In the genomic region with DNA sequence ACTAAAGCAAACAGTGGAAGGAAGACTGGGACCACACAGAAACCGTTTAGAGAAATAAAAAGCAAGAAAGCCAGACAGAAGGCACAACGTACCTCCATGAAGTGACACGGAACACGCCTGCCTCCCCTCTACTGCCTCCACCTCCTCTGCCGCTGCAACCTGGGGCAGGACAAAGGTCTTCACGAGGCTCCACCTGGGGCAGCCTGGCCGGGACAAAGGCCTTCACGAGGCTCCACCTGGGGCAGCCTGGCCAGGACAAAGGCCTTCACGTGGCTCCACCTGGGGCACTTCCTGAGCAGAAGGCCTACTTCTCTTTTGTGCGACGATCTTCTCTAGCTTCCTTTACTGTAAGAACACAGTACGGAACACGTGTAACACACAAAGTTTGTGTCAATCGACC, we compare ENCODE assay signal across 28 cellular contexts. TPM values are rescaled to one million over a fixed set of nuclear protein-coding genes. Genes with fewer than 3 reads are reported as not detected.
DNase-seq lines count a peak whose midpoint lies in the region; ATAC-seq and TF ChIP-seq lines count a peak whose summit lies in the region.
"Had no signal": no experiment of that assay in that cellular context is flagged by ENCODE, and none has a peak within 500 bp of the region (broad histone marks: within the 10 kb centered on the region; RNA-seq: fewer than 3 reads in every experiment).

No MANE protein-coding gene starts in this region.

- H3K4me3 Mint-ChIP-seq in activated naive CD4-positive, alpha-beta T cell treated with anti-CD3 and anti-CD28 coated beads for 36 hours: no peak overlapping the region
- no peak overlapping the region for H3K4me3 Mint-ChIP-seq in activated T-helper 2 cell treated with anti-CD3 and anti-CD28 coated beads, Interferon-gamma antibody, Interleukin-2, Interleukin-4, amounts not matched to agents 10 μg/mL and 5 μg/mL and 100 μg/mL, durations not matched to agents 14 hours and 24 hours and 36 hours (ENCODE audit: low read depth)
- no peak overlapping the region for H3K4me3 Mint-ChIP-seq in progenitor cell of endocrine pancreas (ENCODE audit: low read depth)
- H3K4me3 Mint-ChIP-seq: activated CD4-positive, alpha-beta memory T cell treated with anti-CD3 and anti-CD28 coated beads for 36 hours; nephron had no signal

- no peaks in the 10 kb centered on the region for H3K9me3 Mint-ChIP-seq in activated naive CD4-positive, alpha-beta T cell treated with anti-CD3 and anti-CD28 coated beads for 36 hours
- H3K9me3 Mint-ChIP-seq in activated T-helper 2 cell treated with anti-CD3 and anti-CD28 coated beads, Interferon-gamma antibody, Interleukin-2, Interleukin-4, amounts not matched to agents 10 μg/mL and 5 μg/mL and 100 μg/mL, durations not matched to agents 14 hours and 24 hours and 36 hours: no peaks in the 10 kb centered on the region
- H3K9me3 Mint-ChIP-seq in progenitor cell of endocrine pancreas (ENCODE audit: low read depth): no peaks in the 10 kb centered on the region
- H3K9me3 Mint-ChIP-seq: activated CD4-positive, alpha-beta memory T cell treated with anti-CD3 and anti-CD28 coated beads for 36 hours; nephron had no signal

- peaks cover 15% of the 10 kb centered on the region for H3K36me3 Mint-ChIP-seq in activated naive CD4-positive, alpha-beta T cell treated with anti-CD3 and anti-CD28 coated beads for 36 hours (ENCODE audit: low read depth)
- peaks cover 39% of the 10 kb centered on the region for H3K36me3 Mint-ChIP-seq in activated T-helper 2 cell treated with anti-CD3 and anti-CD28 coated beads, Interferon-gamma antibody, Interleukin-2, Interleukin-4, amounts not matched to agents 10 μg/mL and 5 μg/mL and 100 μg/mL, durations not matched to agents 14 hours and 24 hours and 36 hours (ENCODE audit: low read depth)
- peaks cover 9% of the 10 kb centered on the region for H3K36me3 Mint-ChIP-seq in progenitor cell of endocrine pancreas (ENCODE audit: insufficient read depth)

- peak overlapping the region; percentile 12 for H3K4me3 ChIP-seq in Loucy (ENCODE audit: low read length, poor library complexity, severe bottlenecking)
- H3K4me3 ChIP-seq: breast epithelium, lower lobe of right lung, ovary, right atrium auricular region had no signal

- in situ Hi-C loops in GM13977 (cut with MboI; ENCODE audit: low pct_unique_long_range_greater_than_20kb, low sequenced_read_pairs, unreplicated experiment): no loop called here

- H4K20me1 ChIP-seq in Loucy (ENCODE audit: insufficient read depth, low read length, poor library complexity, severe bottlenecking): peaks cover 4% of the 10 kb centered on the region

- H3K9ac ChIP-seq in Loucy (ENCODE audit: low read depth, low read length, poor library complexity, severe bottlenecking): peak overlapping the region; percentile 88
- H3K9ac ChIP-seq: SK-N-SH had no signal

- no peak for DNase-seq in activated naive CD4-positive, alpha-beta T cell treated with anti-CD3 and anti-CD28 coated beads for 36 hours
- DNase-seq in activated naive CD4-positive, alpha-beta T cell treated with anti-CD3 and anti-CD28 coated beads, Interleukin-2, amount 50 U/mL, for 16 hours: no peak
- DNase-seq in activated T-helper 2 cell treated with anti-CD3 and anti-CD28 coated beads, Interferon-gamma antibody, Interleukin-2, Interleukin-4, amounts not matched to agents 10 μg/mL and 5 μg/mL and 100 μg/mL, durations not matched to agents 14 hours and 24 hours and 36 hours (ENCODE audit: low spot score): no peak
- DNase-seq in progenitor cell of endocrine pancreas (ENCODE audit: low spot score, unreplicated experiment): no peak
- DNase-seq in GM13977 (ENCODE audit: low spot score): no peak
- DNase-seq in stimulated activated CD4-positive, alpha-beta T cell treated with anti-CD3 and anti-CD28 coated beads, Interleukin-15, amount 100 ng/mL, for 24 hours: no peak
- DNase-seq: activated CD4-positive, alpha-beta memory T cell treated with anti-CD3 and anti-CD28 coated beads for 36 hours; activated gamma-delta T cell; amygdala; BE2C; Caco-2; head of caudate nucleus; Kasumi-1; lower lobe of right lung; NCI-H1436 treated with DMSO at 0.1 percent for 48 hours; NCI-H2107; NCI-H446; NCI-H774; ovary; SK-N-SH had no signal

- TF ChIP-seq CTCF in Loucy (conservative IDR thresholded peaks at IDR 0.05; ENCODE audit: low read length) (no peak), progenitor cell of endocrine pancreas (IDR thresholded peaks at IDR 0.05; ENCODE audit: unreplicated experiment) (no peak), GM13977 (IDR thresholded peaks at IDR 0.05; ENCODE audit: extremely low read depth, insufficient read depth, missing control alignments) (no peak)

- no peak for ATAC-seq in GM18517 (IDR thresholded peaks at IDR 0.05; ENCODE audit: unreplicated experiment)

- intact Hi-C loops in activated naive CD4-positive, alpha-beta T cell treated with anti-CD3 and anti-CD28 coated beads for 36 hours (cut with micrococcal nuclease): no loop called here
- intact Hi-C loops in activated T-helper 2 cell treated with anti-CD3 and anti-CD28 coated beads, Interferon-gamma antibody, Interleukin-2, Interleukin-4, amounts not matched to agents 10 μg/mL and 5 μg/mL and 100 μg/mL, durations not matched to agents 14 hours and 24 hours and 36 hours (cut with micrococcal nuclease): no loop called here

- H3K9me3 ChIP-seq in Loucy (ENCODE audit: insufficient read depth, low read depth, low read length): no peaks in the 10 kb centered on the region
- H3K9me3 ChIP-seq: BE2C, breast epithelium, Caco-2, lower lobe of right lung, ovary, right atrium auricular region, SK-N-SH had no signal

- peaks cover 29% of the 10 kb centered on the region for H3K4me1 Mint-ChIP-seq in activated naive CD4-positive, alpha-beta T cell treated with anti-CD3 and anti-CD28 coated beads for 36 hours (ENCODE audit: low read depth)
- peaks cover 38% of the 10 kb centered on the region for H3K4me1 Mint-ChIP-seq in activated T-helper 2 cell treated with anti-CD3 and anti-CD28 coated beads, Interferon-gamma antibody, Interleukin-2, Interleukin-4, amounts not matched to agents 10 μg/mL and 5 μg/mL and 100 μg/mL, durations not matched to agents 14 hours and 24 hours and 36 hours (ENCODE audit: low read depth)
- H3K4me1 Mint-ChIP-seq in progenitor cell of endocrine pancreas (ENCODE audit: low read depth): peaks cover 3% of the 10 kb centered on the region

- no peaks in the 10 kb centered on the region for H3K27me3 ChIP-seq in Loucy (ENCODE audit: insufficient read depth, low read length, poor library complexity, severe bottlenecking)
- H3K27me3 ChIP-seq: BE2C, breast epithelium, ovary, right atrium auricular region had no signal

- H3K36me3 ChIP-seq in Loucy (ENCODE audit: insufficient read depth, low read length): peaks cover 24% of the 10 kb centered on the region; the same call in 1 of the 2 replicates
- H3K36me3 ChIP-seq: breast epithelium, ovary had no signal

- H3K4me1 ChIP-seq in Loucy (ENCODE audit: insufficient read depth, low read length, poor library complexity, severe bottlenecking): peaks cover 56% of the 10 kb centered on the region
- H3K4me1 ChIP-seq: BE2C, breast epithelium, Caco-2, lower lobe of right lung had no signal

- peak overlapping the region; percentile 88 for H3K4me2 ChIP-seq in Loucy (ENCODE audit: low read depth, low read length, poor library complexity, severe bottlenecking)
- H3K4me2 ChIP-seq: SK-N-SH had no signal

- H3K27ac Mint-ChIP-seq in activated naive CD4-positive, alpha-beta T cell treated with anti-CD3 and anti-CD28 coated beads for 36 hours: peak overlapping the region; percentile 20
- H3K27ac Mint-ChIP-seq in activated T-helper 2 cell treated with anti-CD3 and anti-CD28 coated beads, Interferon-gamma antibody, Interleukin-2, Interleukin-4, amounts not matched to agents 10 μg/mL and 5 μg/mL and 100 μg/mL, durations not matched to agents 14 hours and 24 hours and 36 hours: peak overlapping the region; percentile 82
- H3K27ac Mint-ChIP-seq in progenitor cell of endocrine pancreas: peak overlapping the region; percentile 73
- H3K27ac Mint-ChIP-seq: activated CD4-positive, alpha-beta memory T cell treated with anti-CD3 and anti-CD28 coated beads for 36 hours; nephron had no signal

- H3F3A ChIP-seq in Loucy (ENCODE audit: low read depth): no peaks in the 10 kb centered on the region

- no peaks in the 10 kb centered on the region for H3K9me2 ChIP-seq in Loucy (replicated peaks; ENCODE audit: low read depth, low read length)
- H3K9me2 ChIP-seq: SK-N-SH had no signal

- H3K79me2 ChIP-seq in Loucy (ENCODE audit: insufficient read depth, low read length): peaks cover 89% of the 10 kb centered on the region

- H2AFZ ChIP-seq in Loucy (ENCODE audit: low read length): no peak overlapping the region

- H3K27me3 Mint-ChIP-seq in activated naive CD4-positive, alpha-beta T cell treated with anti-CD3 and anti-CD28 coated beads for 36 hours (ENCODE audit: low read depth): no peaks in the 10 kb centered on the region
- no peaks in the 10 kb centered on the region for H3K27me3 Mint-ChIP-seq in activated T-helper 2 cell treated with anti-CD3 and anti-CD28 coated beads, Interferon-gamma antibody, Interleukin-2, Interleukin-4, amounts not matched to agents 10 μg/mL and 5 μg/mL and 100 μg/mL, durations not matched to agents 14 hours and 24 hours and 36 hours (ENCODE audit: low read depth)
- no peaks in the 10 kb centered on the region for H3K27me3 Mint-ChIP-seq in progenitor cell of endocrine pancreas
- H3K27me3 Mint-ChIP-seq: activated CD4-positive, alpha-beta memory T cell treated with anti-CD3 and anti-CD28 coated beads for 36 hours had no signal

- CTCF ChIA-PET in activated naive CD4-positive, alpha-beta T cell treated with anti-CD3 and anti-CD28 coated beads for 36 hours (lab: Charles Lee): no interaction called here

RNA-seq across cellular contexts. Expression of gene QSOX2, which starts 11.7 kb away (rescaled TPM):
- total RNA-seq in activated naive CD4-positive, alpha-beta T cell treated with anti-CD3 and anti-CD28 coated beads for 36 hours: 10 to 100 TPM; 17.7 to 18.0 TPM
- total RNA-seq in activated T-helper 2 cell treated with anti-CD3 and anti-CD28 coated beads, Interferon-gamma antibody, Interleukin-2, Interleukin-4, amounts not matched to agents 10 μg/mL and 5 μg/mL and 100 μg/mL, durations not matched to agents 14 hours and 24 hours and 36 hours: 24.9 and 25.4 TPM in 2 replicates
- total RNA-seq in progenitor cell of endocrine pancreas: 24.0 and 24.1 TPM in 2 replicates

RNA-seq across cellular contexts. Expression of gene LHX3, which starts 28.9 kb away (rescaled TPM):
- not detected for total RNA-seq in activated naive CD4-positive, alpha-beta T cell treated with anti-CD3 and anti-CD28 coated beads for 36 hours
- not detected in 2 replicates for total RNA-seq in activated T-helper 2 cell treated with anti-CD3 and anti-CD28 coated beads, Interferon-gamma antibody, Interleukin-2, Interleukin-4, amounts not matched to agents 10 μg/mL and 5 μg/mL and 100 μg/mL, durations not matched to agents 14 hours and 24 hours and 36 hours
- not detected in 2 replicates for total RNA-seq in progenitor cell of endocrine pancreas
- total RNA-seq: activated CD4-positive, alpha-beta memory T cell treated with anti-CD3 and anti-CD28 coated beads for 36 hours; breast epithelium; kidney epithelial cell; lower lobe of right lung; mononuclear cell; ovary; ureter had no signal

Comparison
In these comparisons a context has a peak if more than half of its experiments do, and no peak if none do; other contexts are left out.
1. H3K27ac Mint-ChIP-seq: peak in every context shown above with its lines; median percentile 82 in activated T-helper 2 cell treated with anti-CD3 and anti-CD28 coated beads, Interferon-gamma antibody, Interleukin-2, Interleukin-4, amounts not matched to agents 10 μg/mL and 5 μg/mL and 100 μg/mL, durations not matched to agents 14 hours and 24 hours and 36 hours; 73 in progenitor cell of endocrine pancreas; 20 in activated naive CD4-positive, alpha-beta T cell treated with anti-CD3 and anti-CD28 coated beads for 36 hours.